1 cellular context compared by ENCODE assay signal in genomic region chr6:145871099-145871498, GRCh38.
TF ChIP-seq lines count a peak whose summit lies in the region.
"Not testable (repeated sequence)": the region's sequence is repeated elsewhere in the genome, so short reads cannot be mapped to it uniquely, and the experiment has no call there.

No MANE protein-coding gene starts in this region.

TF ChIP-seq in K562, 482 proteins besides CTCF, POLR2A, EP300 and RAD21 (continued from another document):
- TF ChIP-seq ZBTB11 (CRISPR knock-in tag; IDR thresholded peaks at IDR 0.05): peak in 1 of 3 experiments; percentile 71; a peak in 2 of 6 replicates
- peak; percentile 68 for TF ChIP-seq KLF16 (IDR thresholded peaks at IDR 0.05)
- TF ChIP-seq MTA2 (IDR thresholded peaks at IDR 0.05; ENCODE audit: low read depth): peak; percentile 82
- TF ChIP-seq CBFA2T3 (IDR thresholded peaks at IDR 0.05): peak; percentile 78
- TF ChIP-seq SMARCC2 (IDR thresholded peaks at IDR 0.05; ENCODE audit: low read depth): peak; percentile 37; the same call in 1 of the 2 replicates
- peak; percentile 84 for TF ChIP-seq TEAD4 (IDR thresholded peaks at IDR 0.05; ENCODE audit: low read length)
- TF ChIP-seq TEAD4 (CRISPR knock-in tag; IDR thresholded peaks at IDR 0.05; ENCODE audit: borderline replicate concordance): not testable (repeated sequence)
- TF ChIP-seq KDM1A (IDR thresholded peaks at IDR 0.05): peak; percentile 50 to 61
- 0 out of 2 replicates have a peak, but pooled peaks have one; percentile 41 for TF ChIP-seq ZNF644 (tag; IDR thresholded peaks at IDR 0.05; ENCODE audit: low read depth)
- TF ChIP-seq TAL1 (IDR thresholded peaks at IDR 0.05): peak; percentile 82
- 0 out of 2 replicates have a peak, but pooled peaks have one; percentile 29 for TF ChIP-seq ELF4 (CRISPR knock-in tag; IDR thresholded peaks at IDR 0.05)
- peak; percentile 89 for TF ChIP-seq SPI1 (IDR thresholded peaks at IDR 0.05; ENCODE audit: borderline replicate concordance, low read depth, low read length)
- 0 out of 2 replicates have a peak, but pooled peaks have one; percentile 35 for TF ChIP-seq HDAC2 (IDR thresholded peaks at IDR 0.05)
- peak; percentile 26 to 62; a peak in 3 of 4 replicates for TF ChIP-seq RCOR1 (IDR thresholded peaks at IDR 0.05; ENCODE audit: borderline replicate concordance in 1 of 2, low read depth in 2 of 2, low read length in 2 of 2)
- TF ChIP-seq SOX6 (IDR thresholded peaks at IDR 0.05): peak; percentile 91
- peak in 1 of 2 experiments; percentile 30; a peak in 1 of 4 replicates for TF ChIP-seq ZMIZ1 (IDR thresholded peaks at IDR 0.05; ENCODE audit: low read depth in 2 of 2, low read length in 2 of 2)
